Comparison of ENCODE assay signal across 2 cellular contexts in genomic region chr9:18925880-18926279, GRCh38.
TF ChIP-seq lines count a peak whose summit lies in the region.

No MANE protein-coding gene starts in this region.

TF ChIP-seq in A549, 52 proteins besides CTCF, POLR2A, EP300 and RAD21:
- no peak for TF ChIP-seq NFE2L2 (conservative IDR thresholded peaks at IDR 0.05; ENCODE audit: low read length)
- peak; percentile 81 for TF ChIP-seq MAFK (IDR thresholded peaks at IDR 0.05; ENCODE audit: partially characterized antibody)

TF ChIP-seq in IMR-90, 13 proteins besides CTCF, POLR2A, EP300 and RAD21:
- TF ChIP-seq RFX5 (IDR thresholded peaks at IDR 0.05; ENCODE audit: low read depth, low read length) (no peak), MAFK (IDR thresholded peaks at IDR 0.05; ENCODE audit: low read depth, low read length) (peak; percentile 77), MAZ (IDR thresholded peaks at IDR 0.05; ENCODE audit: borderline replicate concordance, low read depth, low read length) (no peak), SMC3 (IDR thresholded peaks at IDR 0.05; ENCODE audit: low read depth, low read length) (no peak), RCOR1 (IDR thresholded peaks at IDR 0.05; ENCODE audit: insufficient replicate concordance, low read length) (no peak), USF2 (IDR thresholded peaks at IDR 0.05; ENCODE audit: low read depth, low read length) (no peak), ELK1 (IDR thresholded peaks at IDR 0.05; ENCODE audit: borderline replicate concordance, low read depth, low read length) (no peak)
